17 cellular contexts compared by ENCODE assay signal in genomic region chr4:34009951-34010350, GRCh38.
A peak's percentile ranks its signal among the peaks of the same experiment; 100 is the strongest.
DNase-seq lines count a peak whose midpoint lies in the region; ATAC-seq, FAIRE-seq and TF ChIP-seq lines count a peak whose summit lies in the region.
"Had no signal": no experiment of that assay in that cellular context is flagged by ENCODE, and none has a peak within 500 bp of the region (broad histone marks: within the 10 kb centered on the region; RNA-seq: fewer than 3 reads in every experiment).

No MANE protein-coding gene starts in this region.

- H3F3A ChIP-seq in PC-3 (ENCODE audit: low read length, unreplicated experiment): no peaks in the 10 kb centered on the region

- no peaks in the 10 kb centered on the region for H3K79me2 ChIP-seq in DND-41 (ENCODE audit: insufficient read depth, low read length)
- H3K79me2 ChIP-seq in mammary epithelial cell (ENCODE audit: insufficient read depth, low read length): no peaks in the 10 kb centered on the region
- H3K79me2 ChIP-seq in PC-3 (ENCODE audit: low read length): no peaks in the 10 kb centered on the region

- H2AFZ ChIP-seq in DND-41 (ENCODE audit: low read depth, low read length) (peak overlapping the region; percentile 15; the same call in 1 of the 2 replicates), mammary epithelial cell (ENCODE audit: low read depth, low read length) (no peak overlapping the region), PC-3 (ENCODE audit: low read length) (no peak overlapping the region)

- H3K4me1 ChIP-seq in DND-41 (ENCODE audit: insufficient read depth, low read length): peaks cover 28% of the 10 kb centered on the region
- no peaks in the 10 kb centered on the region for H3K4me1 ChIP-seq in mammary epithelial cell (ENCODE audit: insufficient read depth, low read length)
- H3K4me1 ChIP-seq in stomach: no peaks in the 10 kb centered on the region
- H3K4me1 ChIP-seq in PC-3 (ENCODE audit: insufficient read depth, low read length): no peaks in the 10 kb centered on the region
- H3K4me1 ChIP-seq: HAP-1 had no signal

- H3K4me2 ChIP-seq in DND-41 (ENCODE audit: insufficient read depth, low read length): 0 out of 2 replicates have a peak overlapping the region, but pooled peaks have one; percentile 2
- H3K4me2 ChIP-seq in mammary epithelial cell (ENCODE audit: insufficient read depth, low read depth, low read length): no peak overlapping the region
- no peak overlapping the region for H3K4me2 ChIP-seq in PC-3 (ENCODE audit: low read length)

- H3K27ac ChIP-seq in DND-41 (ENCODE audit: low read length) (peak overlapping the region; percentile 47; the same call in 1 of the 2 replicates), mammary epithelial cell (ENCODE audit: insufficient read depth, low read depth, low read length) (no peak overlapping the region), stomach (no peak overlapping the region), PC-3 (ENCODE audit: low read length) (no peak overlapping the region)
- H3K27ac ChIP-seq: C4-2B had no signal

- H3K9ac ChIP-seq in DND-41 (ENCODE audit: low read depth, low read length) (no peak overlapping the region), mammary epithelial cell (ENCODE audit: insufficient read depth, low read length) (no peak overlapping the region), PC-3 (ENCODE audit: low read length) (no peak overlapping the region)

- H3K27me3 ChIP-seq in DND-41 (ENCODE audit: insufficient read depth, low read length, poor library complexity) (no peaks in the 10 kb centered on the region), mammary epithelial cell (ENCODE audit: insufficient read depth, low read length) (no peaks in the 10 kb centered on the region), stomach (no peaks in the 10 kb centered on the region), PC-3 (ENCODE audit: low read length) (no peaks in the 10 kb centered on the region)
- H3K27me3 ChIP-seq: BE2C had no signal

- H3K4me3 ChIP-seq in DND-41 (ENCODE audit: low read depth in 1 of 2, low read length in 2 of 2) (no peak overlapping the region), mammary epithelial cell (replicated peaks in 1 of 3; ENCODE audit: insufficient read depth in 1 of 3, low read depth in 2 of 3, low read length in 3 of 3) (no peak overlapping the region), stomach (no peak overlapping the region), PC-3 (ENCODE audit: low read length) (no peak overlapping the region)
- H3K4me3 ChIP-seq: HAP-1 had no signal

- CTCF ChIA-PET in mammary epithelial cell (lab: Charles Lee; ENCODE audit: low non-redundant PET) (no interaction called here), PC-3 (lab: Charles Lee) (no interaction called here)

- peak; percentile 49; the same call in 1 of the 3 replicates for ATAC-seq in DND-41 (ENCODE audit: insufficient read depth, low read depth)
- no peak for ATAC-seq in GM19452 (IDR thresholded peaks at IDR 0.05; ENCODE audit: unreplicated experiment)
- no peak for ATAC-seq in PC-3
- ATAC-seq: HepG2 had no signal

- no peak for TF ChIP-seq CTCF in DND-41 (IDR thresholded peaks at IDR 0.05; ENCODE audit: borderline replicate concordance, extremely low read depth, low read length, poor library complexity, severe bottlenecking)
- no peak for TF ChIP-seq CTCF in mammary epithelial cell (conservative IDR thresholded peaks at IDR 0.05 in 1 of 2, IDR thresholded peaks at IDR 0.05 in 1 of 2; ENCODE audit: extremely low read depth in 1 of 2, insufficient read depth in 1 of 2, low read depth in 1 of 2, low read length in 2 of 2)
- no peak for TF ChIP-seq CTCF in stomach (IDR thresholded peaks at IDR 0.05)
- no peak for TF ChIP-seq CTCF in PC-3 (conservative IDR thresholded peaks at IDR 0.05; ENCODE audit: low read depth, low read length)

- no peak for FAIRE-seq in HTR-8/SVneo (lab: Jason Lieb, UNC)
- FAIRE-seq: GM12892, H1, HepG2 had no signal

- H3K36me3 ChIP-seq in DND-41 (ENCODE audit: insufficient read depth, low read length): no peaks in the 10 kb centered on the region
- H3K36me3 ChIP-seq in mammary epithelial cell (ENCODE audit: insufficient read depth, low read length): no peaks in the 10 kb centered on the region
- H3K36me3 ChIP-seq in stomach: no peaks in the 10 kb centered on the region
- H3K36me3 ChIP-seq in PC-3 (ENCODE audit: low read depth, low read length): no peaks in the 10 kb centered on the region
- H3K36me3 ChIP-seq: BE2C, HAP-1 had no signal

- BruUV-seq in mammary epithelial cell (replicated peaks; lab: Mats Ljungman, UMichigan) (no TSS peak), PC-3 (replicated peaks; lab: Mats Ljungman, UMichigan) (no TSS peak)

- in situ Hi-C loops in mammary epithelial cell (cut with MboI; ENCODE audit: low sequenced_read_pairs in 2 of 2): no loop called here

- H4K20me1 ChIP-seq in DND-41 (ENCODE audit: insufficient read depth, low read length): no peaks in the 10 kb centered on the region
- H4K20me1 ChIP-seq in mammary epithelial cell (ENCODE audit: insufficient read depth, low read length): no peaks in the 10 kb centered on the region
- H4K20me1 ChIP-seq in PC-3 (ENCODE audit: low read length): no peaks in the 10 kb centered on the region

- POLR2A ChIA-PET in PC-3 (lab: Charles Lee; ENCODE audit: unreplicated experiment): no interaction called here

- no peaks in the 10 kb centered on the region for H3K9me2 ChIP-seq in PC-3 (replicated peaks; ENCODE audit: low read length)

- intact Hi-C loops in mammary epithelial cell (cut with micrococcal nuclease) (no loop called here), stomach (cut with DNase I; ENCODE audit: low total_unique reads) (no loop called here), PC-3 (cut with micrococcal nuclease) (no loop called here)

- H3K9me3 ChIP-seq in DND-41 (ENCODE audit: insufficient read depth, low read length, severe bottlenecking) (no peaks in the 10 kb centered on the region), mammary epithelial cell (replicated peaks; ENCODE audit: insufficient read depth, low read length) (no peaks in the 10 kb centered on the region), stomach (no peaks in the 10 kb centered on the region), PC-3 (ENCODE audit: low read length) (no peaks in the 10 kb centered on the region)
- H3K9me3 ChIP-seq: BE2C, HAP-1 had no signal

- dilution Hi-C loops in mammary epithelial cell (cut with HindIII; ENCODE audit: low sequenced_read_pairs): no loop called here

- no peak for TF ChIP-seq POLR2A in stomach (IDR thresholded peaks at IDR 0.05)

- 6% methylated on average over 1 of the region's 1 CpG for WGBS in mammary epithelial cell (ENCODE audit: low coverage, missing lambda C conversion rate)
- WGBS in stomach, 5 donors: 52 to 60% (median 57%) methylated on average over 1 of the region's 1 CpG

- TF ChIP-seq EP300 in stomach (IDR thresholded peaks at IDR 0.05): no peak

- DNase-seq in DND-41 (no peak), OCI-M1 (lab: John Stamatoyannopoulos, UW) (peak; percentile 13), mammary epithelial cell (peak; percentile 46), stomach (no peak), HTR-8/SVneo (ENCODE audit: insufficient read length, low spot score) (no peak), PC-3 (no peak)
- DNase-seq: BE2C; CD4-positive, alpha-beta memory T cell; DMS153; DMS79 treated with DMSO at 0.1 percent for 48 hours; GDM1 had no signal

Comparison
In these comparisons a context has a peak if more than half of its experiments do, and no peak if none do; other contexts are left out.
1. DNase-seq: peak in OCI-M1 (single experiment) and mammary epithelial cell (single experiment); none in DND-41 (single experiment), stomach (single experiment), HTR-8/SVneo (single experiment) and PC-3 (single experiment).